11 cellular contexts compared by ENCODE assay signal in genomic region chr9:12818431-12819000, GRCh38. TPM values are rescaled to one million over a fixed set of nuclear protein-coding genes. Genes with fewer than 3 reads are reported as not detected.
DNase-seq lines count a peak whose midpoint lies in the region; ATAC-seq and TF ChIP-seq lines count a peak whose summit lies in the region.
"Had no signal": no experiment of that assay in that cellular context is flagged by ENCODE, and none has a peak within 500 bp of the region (broad histone marks: within the 10 kb centered on the region; RNA-seq: fewer than 3 reads in every experiment).

No MANE protein-coding gene starts in this region.

- peak overlapping the region; percentile 94 for H3K27ac Mint-ChIP-seq in mesothelial cell of epicardium
- H3K27ac Mint-ChIP-seq: activated naive CD8-positive, alpha-beta T cell had no signal

- intact Hi-C loops in left cardiac atrium (cut with DNase I) = no loop called here
- intact Hi-C loops in cardiac septum (cut with DNase I) = loop anchor here (5.0 kb wide), 1 partner anchor 44 kb away; no protein-coding TSS in a partner anchor
- intact Hi-C loops in esophagus squamous epithelium (cut with DNase I) = no loop called here

- peak; percentile 24 for DNase-seq in left cardiac atrium
- DNase-seq in cardiac septum (ENCODE audit: low spot score) = no peak
- no peak for DNase-seq in esophagus squamous epithelium (lab: John Stamatoyannopoulos, UW)
- DNase-seq in mesothelial cell of epicardium (ENCODE audit: low spot score in 2 of 2, unreplicated experiment in 2 of 2) = no peak
- DNase-seq in activated naive CD4-positive, alpha-beta T cell (lab: John Stamatoyannopoulos, UW) = no peak
- no peak for DNase-seq in dedifferentiated amniotic fluid mesenchymal stem cell (ENCODE audit: extremely low spot score)
- DNase-seq in NCI-H187 (lab: John Stamatoyannopoulos, UW) = no peak
- DNase-seq: AML-193, ovary had no signal

- no peaks in the 10 kb centered on the region for H3K36me3 ChIP-seq in esophagus squamous epithelium
- H3K36me3 ChIP-seq: ovary had no signal

- TF ChIP-seq CTCF in esophagus squamous epithelium (IDR thresholded peaks at IDR 0.05) (peak in 1 of 6 experiments; percentile 3), mesothelial cell of epicardium (IDR thresholded peaks at IDR 0.05; ENCODE audit: unreplicated experiment) (no peak)

- no peaks in the 10 kb centered on the region for H3K27me3 ChIP-seq in esophagus squamous epithelium
- H3K27me3 ChIP-seq: ovary had no signal

- H3K27me3 Mint-ChIP-seq in mesothelial cell of epicardium (ENCODE audit: low read depth) = no peaks in the 10 kb centered on the region
- H3K27me3 Mint-ChIP-seq: activated naive CD8-positive, alpha-beta T cell had no signal

- H3K4me3 ChIP-seq in esophagus squamous epithelium = no peak overlapping the region
- H3K4me3 ChIP-seq: ovary had no signal

- H3K4me1 ChIP-seq in esophagus squamous epithelium = peaks cover 0 to 38% (median 10%) of the 10 kb centered on the region in 3 donors

- H3K4me1 Mint-ChIP-seq in mesothelial cell of epicardium = peaks cover 70% of the 10 kb centered on the region

- H3K36me3 Mint-ChIP-seq in mesothelial cell of epicardium = no peaks in the 10 kb centered on the region
- H3K36me3 Mint-ChIP-seq: activated naive CD8-positive, alpha-beta T cell had no signal

- no peak for TF ChIP-seq POLR2A in esophagus squamous epithelium (IDR thresholded peaks at IDR 0.05)

- WGBS in esophagus squamous epithelium, 2 donors = 51 to 52% methylated on average over 3 of the region's 3 CpGs

- peak overlapping the region; percentile 11 for H3K4me3 Mint-ChIP-seq in mesothelial cell of epicardium
- H3K4me3 Mint-ChIP-seq: activated naive CD8-positive, alpha-beta T cell had no signal

- no peaks in the 10 kb centered on the region for H3K9me3 Mint-ChIP-seq in mesothelial cell of epicardium

- peak; percentile 35 to 52 for ATAC-seq in left cardiac atrium
- ATAC-seq in HG02763 (IDR thresholded peaks at IDR 0.05; ENCODE audit: unreplicated experiment) = no peak

- no peaks in the 10 kb centered on the region for H3K9me3 ChIP-seq in esophagus squamous epithelium
- H3K9me3 ChIP-seq: ovary had no signal

- H3K27ac ChIP-seq in esophagus squamous epithelium = peak overlapping the region in 3 of 4 donors; percentile 30 to 43 (median 39)
- H3K27ac ChIP-seq: ovary had no signal

RNA-seq across cellular contexts. Expression of gene LURAP1L, which starts 43.7 kb away (rescaled TPM):
- 1 to 10 TPM; 3.8 to 4.7 TPM for total RNA-seq in left cardiac atrium
- 2.6 TPM for total RNA-seq in cardiac septum
- total RNA-seq in esophagus squamous epithelium = 1 to 10 TPM in 3 of 4 donors, under 1 TPM in 1; 0.75 to 8.0 (median 3.9) TPM
- total RNA-seq in mesothelial cell of epicardium = 31.2 to 33.9 TPM (median 32.7 TPM) in 3 replicates
